16 cellular contexts compared by ENCODE assay signal in the genomic region with DNA sequence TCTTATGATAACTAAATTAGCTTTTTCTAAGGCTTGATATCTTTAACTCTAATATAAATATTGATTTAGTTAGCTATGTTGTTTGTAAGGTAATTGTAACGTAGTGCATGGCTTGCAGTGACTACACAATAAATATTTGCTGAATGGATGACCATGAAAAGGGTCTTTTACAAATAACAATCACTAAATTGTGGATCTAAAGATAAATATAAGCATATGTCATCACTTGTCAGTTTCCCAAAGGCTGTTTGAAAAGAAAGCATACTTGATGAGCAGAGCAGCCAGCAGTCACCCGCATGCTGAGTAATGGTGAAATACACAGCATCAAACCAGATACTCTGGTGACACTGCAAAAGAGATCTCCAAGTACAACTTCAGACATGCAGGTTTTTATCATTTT.
"Had no signal": no experiment of that assay in that cellular context is flagged by ENCODE, and none has a peak within 500 bp of the region (broad histone marks: within the 10 kb centered on the region; RNA-seq: fewer than 3 reads in every experiment).

No MANE protein-coding gene starts in this region.

- H3K4me3 ChIP-seq: ascending aorta, breast epithelium, thyroid gland, uterus had no signal

- H3K36me3 ChIP-seq: ascending aorta, breast epithelium, thyroid gland, uterus had no signal

- H3K27ac ChIP-seq: ascending aorta, breast epithelium, foreskin keratinocyte, thyroid gland, uterus had no signal

- H3K4me1 ChIP-seq: foreskin keratinocyte had no signal

- DNase-seq: activated CD4-positive, alpha-beta T cell treated with anti-CD3 and anti-CD28 coated beads, Interleukin-2, amount 50 U/mL, for 1 hour; activated CD8-positive, alpha-beta memory T cell treated with anti-CD3 and anti-CD28 coated beads for 24 hours; activated naive CD4-positive, alpha-beta T cell; effector memory CD4-positive, alpha-beta T cell; foreskin keratinocyte; kidney glomerular epithelial cell; left ventricle myocardium superior; naive thymus-derived CD8-positive, alpha-beta T cell; stimulated activated CD4-positive, alpha-beta T cell treated with anti-CD3 and anti-CD28 coated beads, Interleukin-12 subunit alpha, Interleukin-12 subunit beta, amount 100 ng/mL, for 4 hours; stimulated activated CD4-positive, alpha-beta T cell treated with anti-CD3 and anti-CD28 coated beads, Interleukin-2, amount 100 ng/mL, for 24 hours; thyroid gland; uterus had no signal

- ATAC-seq: activated CD4-positive, CD25-positive, alpha-beta regulatory T cell treated with anti-CD3 and anti-CD28 coated beads, Interleukin-2, amount 50 U/mL, for 24 hours; foreskin keratinocyte; left ventricle myocardium superior; naive thymus-derived CD8-positive, alpha-beta T cell; stimulated activated effector memory CD8-positive, alpha-beta T cell treated with anti-CD3 and anti-CD28 coated beads, Interleukin-12 subunit alpha, Interleukin-12 subunit beta, amount 100 ng/mL, for 72 hours had no signal

- H3K9me3 ChIP-seq: ascending aorta, breast epithelium, thyroid gland, uterus had no signal
